Comparison of ENCODE assay signal across 11 cellular contexts in genomic region chr2:85524567-85524923, GRCh38. TPM values are rescaled to one million over a fixed set of nuclear protein-coding genes. Genes with fewer than 3 reads are reported as not detected.
A peak's percentile ranks its signal among the peaks of the same experiment; 100 is the strongest.
DNase-seq lines count a peak whose midpoint lies in the region; ATAC-seq, FAIRE-seq and TF ChIP-seq lines count a peak whose summit lies in the region.
"Had no signal": no experiment of that assay in that cellular context is flagged by ENCODE, and none has a peak within 500 bp of the region (broad histone marks: within the 10 kb centered on the region; RNA-seq: fewer than 3 reads in every experiment).

No MANE protein-coding gene starts in this region.

- H2BK15ac ChIP-seq in H1 (ENCODE audit: low read length): no peak overlapping the region

- H2BK20ac ChIP-seq in H1 (ENCODE audit: low read length): no peak overlapping the region

- H2AFZ ChIP-seq in H1 (ENCODE audit: low read length) (peak overlapping the region; percentile 86), neuron (ENCODE audit: low read depth, low read length) (peak overlapping the region; percentile 58)

- TF ChIP-seq CTCF in A673 (conservative IDR thresholded peaks at IDR 0.05; ENCODE audit: low read depth, low read length) (no peak), H1 (IDR thresholded peaks at IDR 0.05; ENCODE audit: control extremely low read depth in 1 of 3, insufficient read depth in 1 of 3, low read depth in 1 of 3, low read length in 3 of 3) (no peak)

- no peak overlapping the region for H2BK120ac ChIP-seq in H1 (replicated peaks; ENCODE audit: low read depth, low read length)

- no peak for FAIRE-seq in H1 (lab: Jason Lieb, UNC)
- FAIRE-seq: endothelial cell of umbilical vein had no signal

- ATAC-seq in HG03175 (IDR thresholded peaks at IDR 0.05; ENCODE audit: unreplicated experiment) (no peak), HG02642 (IDR thresholded peaks at IDR 0.05; ENCODE audit: poor library complexity, unreplicated experiment) (no peak), HG03280 (IDR thresholded peaks at IDR 0.05; ENCODE audit: unreplicated experiment) (no peak)
- ATAC-seq: naive thymus-derived CD8-positive, alpha-beta T cell had no signal

- no peak overlapping the region for H2BK5ac ChIP-seq in H1 (ENCODE audit: low read depth, low read length)

- no peak overlapping the region for H3K14ac ChIP-seq in H1 (ENCODE audit: insufficient read length)

- H3K9me3 ChIP-seq in A673 (ENCODE audit: low read depth, low read length, poor library complexity, severe bottlenecking) (no peaks in the 10 kb centered on the region), H1 (ENCODE audit: insufficient read depth in 2 of 2, low read depth in 1 of 2, low read length in 1 of 2) (no peaks in the 10 kb centered on the region), neuron (ENCODE audit: low read length) (peaks cover 3% of the 10 kb centered on the region)

- no peak overlapping the region for H3K4me2 ChIP-seq in H1 (ENCODE audit: insufficient read depth in 1 of 2, low read depth in 2 of 2, low read length in 2 of 2)

- CTCF ChIA-PET in A673 (lab: Charles Lee) (no interaction called here), H1 (lab: Charles Lee; ENCODE audit: partially characterized antibody) (interaction anchor here (1.0 to 5.0 kb wide), 6 partner anchors 14 to 154 kb away, joined by 3 to 22 read pairs (median 3); partner anchors contain the start of gene MAT2A)

- intact Hi-C loops in A673 (cut with micrococcal nuclease; ENCODE audit: unreplicated experiment): no loop called here

- TF ChIP-seq RAD21 in H1 (IDR thresholded peaks at IDR 0.05 in 1 of 2, conservative IDR thresholded peaks at IDR 0.05 in 1 of 2; ENCODE audit: low read depth in 2 of 2, low read length in 2 of 2): no peak

- H3K4ac ChIP-seq in H1 (replicated peaks; ENCODE audit: insufficient read length, low read depth, low read length): no peak overlapping the region

- H4K5ac ChIP-seq in H1 (ENCODE audit: insufficient read length, low read depth, low read length): no peak overlapping the region

- no peak for TF ChIP-seq POLR2A in H1 (IDR thresholded peaks at IDR 0.05; ENCODE audit: control extremely low read depth in 1 of 2, low read depth in 2 of 2, low read length in 2 of 2)

- BruUV-seq in A673 (replicated peaks; lab: Mats Ljungman, UMichigan): no TSS peak

- no peaks in the 10 kb centered on the region for H3K23me2 ChIP-seq in H1 (ENCODE audit: low read depth, low read length)

- no peaks in the 10 kb centered on the region for H4K20me1 ChIP-seq in H1 (replicated peaks in 1 of 2; ENCODE audit: control insufficient read depth in 1 of 2, insufficient read depth in 2 of 2, low read length in 2 of 2)

- POLR2A ChIA-PET in A673 (lab: Charles Lee; ENCODE audit: low non-redundant PET): interaction anchor here (0.6 to 1.2 kb wide), 2 partner anchors 13 to 14 kb away, joined by 3 to 8 read pairs; partner anchors contain the start of gene MAT2A
- POLR2A ChIA-PET in H1 (lab: Charles Lee; ENCODE audit: partially characterized antibody): interaction anchor here (0.7 to 19.1 kb wide), 6 partner anchors 10 to 197 kb away, joined by 3 to 347 read pairs (median 4); partner anchors contain the start of genes MAT2A and TGOLN2

- H3K36me3 ChIP-seq in A673 (ENCODE audit: insufficient read depth, low read length, poor library complexity, severe bottlenecking) (no peaks in the 10 kb centered on the region), H1 (ENCODE audit: control insufficient read depth in 2 of 4, insufficient read depth in 4 of 4, low read length in 3 of 4) (no peaks in the 10 kb centered on the region), neuron (ENCODE audit: insufficient read depth, low read length) (no peaks in the 10 kb centered on the region)

- no peak overlapping the region for H3K23ac ChIP-seq in H1 (ENCODE audit: insufficient read length)

- H3K27ac ChIP-seq in A673 (ENCODE audit: low read depth, low read length, poor library complexity, severe bottlenecking): peak overlapping the region; percentile 35
- no peak overlapping the region for H3K27ac ChIP-seq in H1 (ENCODE audit: low read depth, low read length)

- 71% methylated on average over 4 of the region's 4 CpGs; no CpG with 5 or more reads in 1 of the 2 experiments for WGBS in H1 (ENCODE audit: extremely low coverage in 1 of 2, insufficient coverage in 1 of 2, insufficient read length in 1 of 2, insufficient replicate concordance in 2 of 2, low coverage in 1 of 2, low lambda C conversion rate in 2 of 2, missing lambda C conversion rate in 1 of 2), 2 experiments

- no peak for DNase-seq in A673 (ENCODE audit: low spot score)
- peak; percentile 76 for DNase-seq in NCI-H82 (lab: John Stamatoyannopoulos, UW)
- DNase-seq in H1 (ENCODE audit: low read depth in 1 of 2, low spot score in 2 of 2): no peak
- DNase-seq in activated CD4-positive, alpha-beta T cell treated with anti-CD3 and anti-CD28 coated beads for 48 hours: no peak
- DNase-seq: naive thymus-derived CD8-positive, alpha-beta T cell; NCI-H748 treated with DMSO at 0.1 percent for 48 hours had no signal

- H3K9ac ChIP-seq in H1 (replicated peaks in 1 of 4; ENCODE audit: extremely low read depth in 1 of 4, low read depth in 3 of 4, low read length in 3 of 4): no peak overlapping the region; a peak in 1 of 7 replicates

- H3K56ac ChIP-seq in H1 (replicated peaks; ENCODE audit: insufficient read length, low read depth, low read length): no peak overlapping the region

- peaks cover 12% of the 10 kb centered on the region for H3K4me1 ChIP-seq in A673 (ENCODE audit: insufficient read depth, low read length, poor library complexity, severe bottlenecking)
- H3K4me1 ChIP-seq in H1 (replicated peaks in 1 of 4; ENCODE audit: control insufficient read depth in 3 of 4, insufficient read depth in 4 of 4, low read length in 3 of 4): peaks cover 5 to 12% (median 6%) of the 10 kb centered on the region in 4 experiments; a peak in 5 of 7 replicates
- peaks cover 11% of the 10 kb centered on the region for H3K4me1 ChIP-seq in neuron (ENCODE audit: insufficient read depth, low read length)

- H3K4me3 ChIP-seq in A673 (ENCODE audit: low read depth, low read length, poor library complexity, severe bottlenecking): no peak overlapping the region
- no peak overlapping the region for H3K4me3 ChIP-seq in H1 (ENCODE audit: extremely low read depth in 1 of 4, insufficient read depth in 2 of 4, low read depth in 3 of 4, low read length in 4 of 4)
- no peak overlapping the region for H3K4me3 ChIP-seq in neuron (ENCODE audit: low read length)

- H4K8ac ChIP-seq in H1 (ENCODE audit: extremely low read depth, insufficient read depth, low read length): no peak overlapping the region

- H2AK5ac ChIP-seq in H1 (ENCODE audit: low read depth, low read length): no peak overlapping the region

- H2BK12ac ChIP-seq in H1 (ENCODE audit: low read depth, low read length): no peak overlapping the region; the same call in 1 of the 2 replicates

- no peak for TF ChIP-seq EP300 in H1 (IDR thresholded peaks at IDR 0.05; ENCODE audit: borderline replicate concordance in 1 of 2, low read depth in 2 of 2, low read length in 2 of 2)

- no peaks in the 10 kb centered on the region for H3K79me2 ChIP-seq in H1 (ENCODE audit: control insufficient read depth in 1 of 2, insufficient read depth in 2 of 2, low read length in 2 of 2)

- no peaks in the 10 kb centered on the region for H3K79me1 ChIP-seq in H1 (ENCODE audit: low read depth, low read length)

- no peaks in the 10 kb centered on the region for H3K27me3 ChIP-seq in A673 (replicated peaks; ENCODE audit: insufficient read depth, low read depth, low read length, poor library complexity)
- H3K27me3 ChIP-seq in H1 (replicated peaks in 1 of 4; ENCODE audit: control insufficient read depth in 3 of 4, extremely low read depth in 1 of 4, insufficient read depth in 3 of 4, low read length in 3 of 4): no peaks in the 10 kb centered on the region; a peak in 1 of 7 replicates
- no peaks in the 10 kb centered on the region for H3K27me3 ChIP-seq in neuron (ENCODE audit: insufficient read depth, low read length)

- H3K18ac ChIP-seq in H1 (ENCODE audit: extremely low read depth, low read length): no peak overlapping the region

- no peak overlapping the region for H4K91ac ChIP-seq in H1 (replicated peaks; ENCODE audit: insufficient read length, low read length)

RNA-seq across cellular contexts. Expression of gene MAT2A, which starts 14.4 kb away (rescaled TPM):
- total RNA-seq in A673 (2021): 355 and 408 TPM in 2 replicates
- total RNA-seq in H1 (2021; fragmentation: NEBNext Ultra II Directional; extraction: Animal tissue kit (Norgen Biotek cat#: 25700)): 297 and 307 TPM in 2 replicates
- 186 and 255 TPM in 2 replicates for polyA plus RNA-seq in H1 (2011; rRNA removed)
- polyA plus RNA-seq in H1 (2011; cell fraction: cytosol; rRNA removed): 348 TPM
- 3,575 TPM for polyA plus RNA-seq in H1 (2011; cell fraction: nucleus; rRNA removed)
- 250 to 348 TPM (median 292 TPM) in 4 replicates for polyA plus RNA-seq in H1 (2012, experiment 1 of 2)
- polyA plus RNA-seq in H1 (2012, experiment 2 of 2): 74.6 TPM
- polyA plus RNA-seq in H1 (2013, experiment 1 of 2): 311 TPM
- 287 TPM for polyA plus RNA-seq in H1 (2013, experiment 2 of 2)
- 323 and 621 TPM in 2 replicates for polyA minus RNA-seq in H1 (2011; rRNA and poly(A)+ RNA removed)
- polyA minus RNA-seq in H1 (2011; cell fraction: cytosol; rRNA and poly(A)+ RNA removed): 306 TPM
- 781 TPM for polyA minus RNA-seq in H1 (2011; cell fraction: nucleus; rRNA and poly(A)+ RNA removed)

RNA-seq across cellular contexts. Expression of gene GGCX, which starts 36.7 kb away (rescaled TPM):
- 60.5 and 61.8 TPM in 2 replicates for total RNA-seq in A673 (2021)
- 33.8 and 36.1 TPM in 2 replicates for total RNA-seq in H1 (2021; fragmentation: NEBNext Ultra II Directional; extraction: Animal tissue kit (Norgen Biotek cat#: 25700))
- polyA plus RNA-seq in H1 (2011; rRNA removed): 29.4 and 47.8 TPM in 2 replicates
- 34.9 TPM for polyA plus RNA-seq in H1 (2011; cell fraction: cytosol; rRNA removed)
- polyA plus RNA-seq in H1 (2011; cell fraction: nucleus; rRNA removed): 40.6 TPM
- polyA plus RNA-seq in H1 (2012, experiment 1 of 2): 26.7 to 32.0 TPM (median 29.0 TPM) in 4 replicates
- polyA plus RNA-seq in H1 (2012, experiment 2 of 2): 31.1 TPM
- 34.0 TPM for polyA plus RNA-seq in H1 (2013, experiment 1 of 2)
- 33.7 TPM for polyA plus RNA-seq in H1 (2013, experiment 2 of 2)
- polyA minus RNA-seq in H1 (2011; rRNA and poly(A)+ RNA removed): 57.4 and 67.9 TPM in 2 replicates
- polyA minus RNA-seq in H1 (2011; cell fraction: cytosol; rRNA and poly(A)+ RNA removed): 19.6 TPM
- 45.0 TPM for polyA minus RNA-seq in H1 (2011; cell fraction: nucleus; rRNA and poly(A)+ RNA removed)

RNA-seq across cellular contexts. Expression of gene VAMP8, which starts 52.8 kb away (rescaled TPM):
- total RNA-seq in A673 (2021): not detected in 2 replicates
- 34.4 and 38.1 TPM in 2 replicates for total RNA-seq in H1 (2021; fragmentation: NEBNext Ultra II Directional; extraction: Animal tissue kit (Norgen Biotek cat#: 25700))
- 55.2 and 69.7 TPM in 2 replicates for polyA plus RNA-seq in H1 (2011; rRNA removed)
- polyA plus RNA-seq in H1 (2011; cell fraction: cytosol; rRNA removed): 60.1 TPM
- polyA plus RNA-seq in H1 (2011; cell fraction: nucleus; rRNA removed): 18.0 TPM
- polyA plus RNA-seq in H1 (2012, experiment 1 of 2): 47.6 to 56.1 TPM (median 49.2 TPM) in 4 replicates
- polyA plus RNA-seq in H1 (2012, experiment 2 of 2): 57.3 TPM
- 59.3 TPM for polyA plus RNA-seq in H1 (2013, experiment 1 of 2)
- polyA plus RNA-seq in H1 (2013, experiment 2 of 2): 60.5 TPM
- polyA minus RNA-seq in H1 (2011; rRNA and poly(A)+ RNA removed): 11.0 and 15.1 TPM in 2 replicates
- 6.2 TPM for polyA minus RNA-seq in H1 (2011; cell fraction: cytosol; rRNA and poly(A)+ RNA removed)
- 5.6 TPM for polyA minus RNA-seq in H1 (2011; cell fraction: nucleus; rRNA and poly(A)+ RNA removed)

RNA-seq across cellular contexts. Expression of gene VAMP5, which starts 59.7 kb away (rescaled TPM):
- total RNA-seq in A673 (2021): 2.1 and 3.8 TPM in 2 replicates
- 4.7 and 5.2 TPM in 2 replicates for total RNA-seq in H1 (2021; fragmentation: NEBNext Ultra II Directional; extraction: Animal tissue kit (Norgen Biotek cat#: 25700))
- 13.4 and 14.2 TPM in 2 replicates for polyA plus RNA-seq in H1 (2011; rRNA removed)
- polyA plus RNA-seq in H1 (2011; cell fraction: cytosol; rRNA removed): 10.9 TPM
- polyA plus RNA-seq in H1 (2011; cell fraction: nucleus; rRNA removed): 11.4 TPM
- 4.9 to 9.1 TPM (median 7.5 TPM) in 4 replicates for polyA plus RNA-seq in H1 (2012, experiment 1 of 2)
- polyA plus RNA-seq in H1 (2012, experiment 2 of 2): 10.2 TPM
- 7.4 TPM for polyA plus RNA-seq in H1 (2013, experiment 1 of 2)
- polyA plus RNA-seq in H1 (2013, experiment 2 of 2): 7.8 TPM
- polyA minus RNA-seq in H1 (2011; rRNA and poly(A)+ RNA removed): 3.0 and 3.4 TPM in 2 replicates
- 1.8 TPM for polyA minus RNA-seq in H1 (2011; cell fraction: cytosol; rRNA and poly(A)+ RNA removed)
- not detected for polyA minus RNA-seq in H1 (2011; cell fraction: nucleus; rRNA and poly(A)+ RNA removed)

Comparison
In these comparisons a context has a peak if more than half of its experiments do, and no peak if none do; other contexts are left out.
1. RNA of gene VAMP8, which starts 52.8 kb away (total RNA-seq): 34.4 to 38.1 TPM in H1; not detected in A673; every median in the first group is over 10 times any median in the second.